Comparison of ENCODE assay signal across 20 cellular contexts in the genomic region with DNA sequence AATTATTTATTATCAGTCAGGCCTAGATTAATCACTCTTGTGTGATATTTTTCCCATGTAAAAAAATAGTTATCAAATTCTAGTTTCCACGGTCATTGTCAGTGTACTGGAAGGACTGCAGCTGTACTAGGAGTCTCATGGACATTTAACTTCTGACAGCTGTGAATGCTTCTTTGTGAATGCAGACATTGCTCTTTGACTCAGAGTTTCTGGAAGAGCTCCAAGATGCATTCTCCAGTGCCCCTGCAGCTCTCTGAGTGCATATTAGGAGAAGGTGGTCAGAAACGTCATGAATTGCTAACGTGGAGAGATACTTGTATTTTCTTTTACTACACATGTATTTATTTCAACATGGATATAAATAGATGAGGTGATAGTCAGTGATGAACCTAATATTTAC. TPM values are rescaled to one million over a fixed set of nuclear protein-coding genes. Genes with fewer than 3 reads are reported as not detected.
DNase-seq lines count a peak whose midpoint lies in the region; TF ChIP-seq lines count a peak whose summit lies in the region.
"Had no signal": no experiment of that assay in that cellular context is flagged by ENCODE, and none has a peak within 500 bp of the region (broad histone marks: within the 10 kb centered on the region; RNA-seq: fewer than 3 reads in every experiment).

No MANE protein-coding gene starts in this region.

- no peak overlapping the region for H3K4me3 ChIP-seq in astrocyte of the cerebellum (ENCODE audit: low read depth, low read length)
- H3K4me3 ChIP-seq in colonic mucosa = no peak overlapping the region
- H3K4me3 ChIP-seq: GM12878, lung, suprapubic skin had no signal

- H4K20me1 ChIP-seq in H9 (ENCODE audit: control insufficient read depth, insufficient read depth, insufficient read length) = no peaks in the 10 kb centered on the region

- H2BK120ac ChIP-seq in H9 (ENCODE audit: low read depth, low read length, poor library complexity, severe bottlenecking) = no peak overlapping the region

- no peak overlapping the region for H3K4ac ChIP-seq in H9 (ENCODE audit: low read depth, low read length)

- H3K18ac ChIP-seq in H9 (ENCODE audit: insufficient read length, low read depth, low read length) = no peak overlapping the region

- H3K9ac ChIP-seq in colonic mucosa (ENCODE audit: low read depth in 2 of 2, low read length in 2 of 2) = no peak overlapping the region
- H3K9ac ChIP-seq in H9 (ENCODE audit: extremely low read depth, insufficient read length, low read length) = no peak overlapping the region
- H3K9ac ChIP-seq: KMS-11 had no signal

- no peaks in the 10 kb centered on the region for H3K36me3 ChIP-seq in colonic mucosa
- H3K36me3 ChIP-seq: suprapubic skin, WERI-Rb-1 had no signal

- no peak overlapping the region for H4K5ac ChIP-seq in H9 (ENCODE audit: insufficient read length, low read depth, low read length)

- no peak overlapping the region for H2AK5ac ChIP-seq in H9 (ENCODE audit: insufficient read length, low read length)

- intact Hi-C loops in colonic mucosa (cut with DNase I) = no loop called here

- no peaks in the 10 kb centered on the region for H3K27me3 Mint-ChIP-seq in H9 (ENCODE audit: low read depth)
- H3K27me3 Mint-ChIP-seq: activated CD8-positive, alpha-beta T cell treated with anti-CD3 and anti-CD28 coated beads for 36 hours had no signal

- no peaks in the 10 kb centered on the region for H3K36me3 Mint-ChIP-seq in H9 (ENCODE audit: insufficient read depth in 1 of 3, low read depth in 3 of 3)

- no peak overlapping the region for H3K4me3 Mint-ChIP-seq in H9
- H3K4me3 Mint-ChIP-seq: activated CD8-positive, alpha-beta T cell treated with anti-CD3 and anti-CD28 coated beads for 36 hours; activated T-helper 1 cell treated with anti-CD3 and anti-CD28 coated beads, Interleukin-12 subunit alpha, Interleukin-12 subunit beta, Interleukin-2, Interleukin-4 antibody, amounts not matched to agents 30 ng/mL and 10 ng/mL and 1 ng/mL, durations not matched to agents 14 hours and 24 hours and 36 hours; CD4-positive, alpha-beta T cell; HFFc6 had no signal

- H3K23me2 ChIP-seq in H9 (ENCODE audit: insufficient read length, low read depth, low read length, poor library complexity, severe bottlenecking) = no peaks in the 10 kb centered on the region

- H3K79me2 ChIP-seq in H9 (ENCODE audit: insufficient read depth, low read length) = no peaks in the 10 kb centered on the region

- H3K27ac ChIP-seq in colonic mucosa = no peak overlapping the region
- H3K27ac ChIP-seq in H9 (ENCODE audit: insufficient read length, low read depth, low read length) = no peak overlapping the region
- H3K27ac ChIP-seq: KMS-11, suprapubic skin, WERI-Rb-1 had no signal

- no peak overlapping the region for H3K23ac ChIP-seq in H9 (ENCODE audit: insufficient read length, low read depth, low read length)

- TF ChIP-seq CTCF in astrocyte of the cerebellum (IDR thresholded peaks at IDR 0.05; ENCODE audit: low read depth, low read length, missing control alignments) = no peak
- no peak for TF ChIP-seq CTCF in colonic mucosa (IDR thresholded peaks at IDR 0.05)
- TF ChIP-seq CTCF in H9 (conservative IDR thresholded peaks at IDR 0.05) = no peak

- H4K91ac ChIP-seq in H9 (ENCODE audit: insufficient read length, low read depth, low read length) = no peak overlapping the region

- no peak overlapping the region for H3K56ac ChIP-seq in H9 (ENCODE audit: insufficient read length, low read depth, low read length)

- H2BK12ac ChIP-seq in H9 (ENCODE audit: insufficient read length, low read depth, low read length) = no peak overlapping the region

- peaks cover 0 to 19% of the 10 kb centered on the region in 2 experiments; a peak in 3 of 4 replicates for H3K4me1 Mint-ChIP-seq in H9

- no peak overlapping the region for H2BK5ac ChIP-seq in H9 (ENCODE audit: insufficient read length, low read length)

- no peak overlapping the region for H3K4me2 ChIP-seq in H9 (ENCODE audit: insufficient read depth, insufficient read length, low read length)
- H3K4me2 ChIP-seq: KMS-11 had no signal

- WGBS in H9 (ENCODE audit: extremely low coverage, insufficient read length, low lambda C conversion rate) = no CpG with 5 or more reads among the region's 3 CpGs

- no peaks in the 10 kb centered on the region for H3K9me3 Mint-ChIP-seq in H9
- H3K9me3 Mint-ChIP-seq: activated CD8-positive, alpha-beta T cell treated with anti-CD3 and anti-CD28 coated beads for 36 hours; activated T-helper 1 cell treated with anti-CD3 and anti-CD28 coated beads, Interleukin-12 subunit alpha, Interleukin-12 subunit beta, Interleukin-2, Interleukin-4 antibody, amounts not matched to agents 30 ng/mL and 10 ng/mL and 1 ng/mL, durations not matched to agents 14 hours and 24 hours and 36 hours; HFFc6 had no signal

- no peak overlapping the region for H3K14ac ChIP-seq in H9 (ENCODE audit: insufficient read depth, low read length)

- no peak overlapping the region for H2AFZ ChIP-seq in H9 (ENCODE audit: low read length)

- H2BK15ac ChIP-seq in H9 (ENCODE audit: low read depth, low read length) = no peak overlapping the region

- no peak overlapping the region for H3T11ph ChIP-seq in H9 (ENCODE audit: low read length)

- H3K9me3 ChIP-seq in colonic mucosa = no peaks in the 10 kb centered on the region
- no peaks in the 10 kb centered on the region for H3K9me3 ChIP-seq in H9 (ENCODE audit: control insufficient read depth, low read depth, low read length)
- H3K9me3 ChIP-seq: suprapubic skin had no signal

- H3K4me1 ChIP-seq in colonic mucosa (no peaks in the 10 kb centered on the region), H9 (ENCODE audit: insufficient read depth, low read length) (no peaks in the 10 kb centered on the region)
- H3K4me1 ChIP-seq: suprapubic skin had no signal

- no peak overlapping the region for H4K8ac ChIP-seq in H9 (replicated peaks; ENCODE audit: insufficient read length, low read depth, low read length)

- DNase-seq in H4 (ENCODE audit: low spot score) (peak; percentile 33), NCI-H146 treated with DMSO at 0.1 percent for 48 hours (lab: John Stamatoyannopoulos, UW; ENCODE audit: unreplicated experiment) (peak; percentile 40), astrocyte of the cerebellum (ENCODE audit: low read depth) (peak; percentile 80), medulla oblongata (ENCODE audit: extremely low spot score) (peak; percentile 78), colonic mucosa (no peak), dedifferentiated amniotic fluid mesenchymal stem cell (ENCODE audit: extremely low spot score) (no peak), retina (no peak), H9 (no peak)
- DNase-seq: activated CD8-positive, alpha-beta T cell treated with anti-CD3 and anti-CD28 coated beads for 36 hours; CD4-positive, alpha-beta T cell; dermis blood vessel endothelial cell; HFFc6; NCI-H187; stimulated activated CD4-positive, alpha-beta T cell treated with anti-CD3 and anti-CD28 coated beads, Interleukin-1b, Interleukin-23, amount 100 ng/mL, for 48 hours; WERI-Rb-1 had no signal

- H3K79me1 ChIP-seq in H9 (ENCODE audit: insufficient read depth, low read depth, low read length, poor library complexity, severe bottlenecking) = no peaks in the 10 kb centered on the region

- H3K27me3 ChIP-seq in colonic mucosa (no peaks in the 10 kb centered on the region), H9 (ENCODE audit: insufficient read depth, low read length) (no peaks in the 10 kb centered on the region)
- H3K27me3 ChIP-seq: suprapubic skin had no signal

- no peak overlapping the region for H2BK20ac ChIP-seq in H9 (ENCODE audit: low read depth, low read length, poor library complexity, severe bottlenecking)

- in situ Hi-C loops in astrocyte of the cerebellum (cut with HindIII; ENCODE audit: low sequenced_read_pairs) = no loop called here

- no peak overlapping the region for H3K27ac Mint-ChIP-seq in H9
- H3K27ac Mint-ChIP-seq: activated CD8-positive, alpha-beta T cell treated with anti-CD3 and anti-CD28 coated beads for 36 hours; activated T-helper 1 cell treated with anti-CD3 and anti-CD28 coated beads, Interleukin-12 subunit alpha, Interleukin-12 subunit beta, Interleukin-2, Interleukin-4 antibody, amounts not matched to agents 30 ng/mL and 10 ng/mL and 1 ng/mL, durations not matched to agents 14 hours and 24 hours and 36 hours; CD4-positive, alpha-beta T cell; HFFc6 had no signal

RNA-seq across cellular contexts. Expression of a gene that starts 9.7 kb away (rescaled TPM):
- total RNA-seq in H4 (2014; rRNA removed; shearing (Covaris generic)) = 0.14 and 0.43 TPM in 2 replicates
- under 1 TPM; 0.10 to 0.13 TPM for total RNA-seq in colonic mucosa
- total RNA-seq in H9 (2021) = 0.09 TPM in 2 replicates
- total RNA-seq: activated CD8-positive, alpha-beta T cell treated with anti-CD3 and anti-CD28 coated beads for 36 hours; activated T-helper 1 cell treated with anti-CD3 and anti-CD28 coated beads, Interleukin-12 subunit alpha, Interleukin-12 subunit beta, Interleukin-2, Interleukin-4 antibody, amounts not matched to agents 30 ng/mL and 10 ng/mL and 1 ng/mL, durations not matched to agents 14 hours and 24 hours and 36 hours; dermis blood vessel endothelial cell; HFFc6 had no signal

Comparison
In these comparisons a context has a peak if more than half of its experiments do, and no peak if none do; other contexts are left out.
1. DNase-seq: peak in H4 (single experiment), NCI-H146 treated with DMSO at 0.1 percent for 48 hours (single experiment), astrocyte of the cerebellum (single experiment) and medulla oblongata (single experiment); none in colonic mucosa (single experiment), dedifferentiated amniotic fluid mesenchymal stem cell (single experiment), retina (single experiment) and H9 (single experiment).